8 cellular contexts compared by ENCODE assay signal in the genomic region with DNA sequence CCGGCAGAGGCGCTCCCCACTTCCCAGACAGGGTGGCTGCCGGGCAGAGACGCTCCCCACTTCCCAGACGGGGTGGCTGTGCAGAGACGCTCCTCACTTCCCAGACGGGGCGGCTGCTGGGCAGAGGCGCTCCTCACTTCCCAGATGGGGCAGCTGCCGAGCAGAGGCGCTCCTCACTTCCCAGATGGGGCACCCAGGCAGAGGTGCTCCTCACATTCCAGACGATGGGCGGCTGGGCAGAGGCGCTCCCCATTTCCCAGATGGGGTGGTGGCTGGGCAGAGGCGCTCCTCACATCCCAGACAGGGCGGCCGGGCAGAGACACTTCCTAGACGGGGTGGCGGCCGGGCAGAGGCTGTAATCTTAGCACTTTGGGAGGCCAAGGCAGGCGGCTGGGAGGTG. TPM values are rescaled to one million over a fixed set of nuclear protein-coding genes. Genes with fewer than 3 reads are reported as not detected.
A peak's percentile ranks its signal among the peaks of the same experiment; 100 is the strongest.
DNase-seq lines count a peak whose midpoint lies in the region; TF ChIP-seq lines count a peak whose summit lies in the region.
"Not testable (repeated sequence)": the region's sequence is repeated elsewhere in the genome, so short reads cannot be mapped to it uniquely, and the experiment has no call there.
"Had no signal": no experiment of that assay in that cellular context is flagged by ENCODE, and none has a peak within 500 bp of the region (broad histone marks: within the 10 kb centered on the region; RNA-seq: fewer than 3 reads in every experiment).

No MANE protein-coding gene starts in this region.

- DNase-seq in chondrocyte (ENCODE audit: low spot score) = peak; percentile 84

- H3K27ac Mint-ChIP-seq in chondrocyte (ENCODE audit: unreplicated experiment) = not testable (repeated sequence)

- H3K4me1 Mint-ChIP-seq in chondrocyte (ENCODE audit: low read depth) = not testable (repeated sequence)

- TF ChIP-seq CTCF in chondrocyte (IDR thresholded peaks at IDR 0.05) = not testable (repeated sequence)

- not testable (repeated sequence) for H3K36me3 Mint-ChIP-seq in chondrocyte (ENCODE audit: low read depth)

- not testable (repeated sequence) for H3K4me3 Mint-ChIP-seq in chondrocyte (ENCODE audit: unreplicated experiment)

- not testable (repeated sequence) for H3K9me3 Mint-ChIP-seq in chondrocyte (ENCODE audit: low read depth)

- not testable (repeated sequence) for H3K27me3 Mint-ChIP-seq in chondrocyte (ENCODE audit: low read depth)

RNA-seq across cellular contexts. Expression of a gene that starts 6.8 kb away (rescaled TPM):
- 67.4 to 74.9 TPM (median 69.0 TPM) in 3 replicates for total RNA-seq in chondrocyte

RNA-seq across cellular contexts. Expression of a gene that starts 43.8 kb away (rescaled TPM):
- total RNA-seq in chondrocyte = not detected in 3 replicates
- total RNA-seq: B cell; Caco-2; CD4-positive, alpha-beta memory T cell; CD4-positive, CD25-positive, alpha-beta regulatory T cell; CD8-positive, alpha-beta memory T cell; CD8-positive, alpha-beta T cell; Daoy had no signal
